Comparison of ENCODE assay signal across 14 cellular contexts in genomic region chr19:12646551-12646950, GRCh38.
"Had no signal": no experiment of that assay in that cellular context is flagged by ENCODE, and none has a peak within 500 bp of the region (broad histone marks: within the 10 kb centered on the region; RNA-seq: fewer than 3 reads in every experiment).

No MANE protein-coding gene starts in this region.

- DNase-seq: activated CD4-positive, alpha-beta T cell treated with anti-CD3 and anti-CD28 coated beads for 4 hours; activated naive CD4-positive, alpha-beta T cell treated with Interleukin-2 at 50 U/mL for 16 hours; activated T-cell treated with anti-CD3 and anti-CD28 coated beads, Interleukin-2, amount 50 U/mL, for 72 hours; central memory CD4-positive, alpha-beta T cell; cortex of kidney; effector memory CD4-positive, alpha-beta T cell; stimulated activated CD4-positive, alpha-beta T cell treated with anti-CD3 and anti-CD28 coated beads, Interleukin-15, amount 100 ng/mL, for 24 hours; stimulated activated CD4-positive, alpha-beta T cell treated with anti-CD3 and anti-CD28 coated beads, Interleukin-4, amount 100 ng/mL, for 4 hours; T-helper 9 cell; tibial artery; uterus had no signal

- H3K36me3 ChIP-seq: uterus had no signal

- H3K4me3 ChIP-seq: hepatocyte, tibial artery had no signal

- H3K9me3 ChIP-seq: adrenal gland, tibial artery, uterus had no signal

- H3K4me3 Mint-ChIP-seq: activated T-cell treated with anti-CD3 and anti-CD28 coated beads, Interleukin-2, amount 50 U/mL, for 72 hours had no signal

- H3K27ac ChIP-seq: adrenal gland, epithelial cell of prostate, hepatocyte, tibial artery, uterus had no signal

- H3K27ac Mint-ChIP-seq: activated T-cell treated with anti-CD3 and anti-CD28 coated beads, Interleukin-2, amount 50 U/mL, for 72 hours had no signal
